In the genomic region with DNA sequence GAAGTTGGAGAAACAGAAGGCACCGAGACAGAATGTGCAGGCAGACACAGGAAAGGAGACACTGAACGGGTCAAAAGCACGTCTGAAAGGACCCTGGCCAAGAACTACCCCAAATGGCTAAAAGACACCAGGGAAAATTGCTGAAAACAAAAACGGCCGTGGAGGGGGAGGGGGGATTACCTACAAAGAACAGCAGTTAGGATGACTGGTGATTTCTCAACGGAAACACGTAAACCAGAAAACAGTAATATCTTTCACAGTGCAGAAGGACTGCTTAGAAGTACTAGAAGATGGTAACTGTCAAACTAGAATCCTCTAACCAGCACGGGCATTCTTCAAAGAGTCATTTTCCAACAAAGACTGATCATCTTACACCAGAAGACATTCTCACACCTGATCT, we compare ENCODE assay signal across 15 cellular contexts.
A peak's percentile ranks its signal among the peaks of the same experiment; 100 is the strongest.
DNase-seq lines count a peak whose midpoint lies in the region; ATAC-seq, FAIRE-seq and TF ChIP-seq lines count a peak whose summit lies in the region.
"Had no signal": no experiment of that assay in that cellular context is flagged by ENCODE, and none has a peak within 500 bp of the region (broad histone marks: within the 10 kb centered on the region; RNA-seq: fewer than 3 reads in every experiment).

No MANE protein-coding gene starts in this region.

- intact Hi-C loops in testis (cut with DNase I; ENCODE audit: low total_unique reads), result no loop called here

- dilution Hi-C loops in keratinocyte (cut with MboI; ENCODE audit: extremely low pct_ligation_motif_present, low sequenced_read_pairs), result no loop called here

- H3K27ac ChIP-seq in keratinocyte (ENCODE audit: control insufficient read depth, insufficient read depth, low read length) (no peak overlapping the region), testis (no peak overlapping the region)

- peaks cover 10% of the 10 kb centered on the region for H3K36me3 Mint-ChIP-seq in activated T-cell treated with anti-CD3 and anti-CD28 coated beads, Interleukin-2, amount 50 U/mL, for 4 hours (ENCODE audit: insufficient read depth)
- peaks cover 53% of the 10 kb centered on the region for H3K36me3 Mint-ChIP-seq in T-helper 2 cell treated with Interferon-gamma antibody and Interleukin-4, amounts not matched to agents 5 μg/mL and 100 μg/mL, for 36 hours (ENCODE audit: low read depth)
- H3K36me3 Mint-ChIP-seq in WTC11, result peaks cover 19% of the 10 kb centered on the region

- H2AFZ ChIP-seq in keratinocyte (ENCODE audit: control insufficient read depth, low read length), result no peak overlapping the region

- H3K79me2 ChIP-seq in keratinocyte (ENCODE audit: control insufficient read depth, insufficient read depth, low read length), result peaks cover 1% of the 10 kb centered on the region

- 94 to 95% methylated on average over 8 of the region's 8 CpGs for WGBS in testis, 2 donors

- TF ChIP-seq CTCF in keratinocyte (optimal IDR thresholded peaks at IDR 0.05 in 1 of 3, IDR thresholded peaks at IDR 0.05 in 1 of 3, conservative IDR thresholded peaks at IDR 0.05 in 1 of 3; ENCODE audit: extremely low read depth in 1 of 3, insufficient read depth in 2 of 3, low read length in 3 of 3), result no peak
- no peak for TF ChIP-seq CTCF in testis (IDR thresholded peaks at IDR 0.05)
- TF ChIP-seq CTCF in WTC11 (IDR thresholded peaks at IDR 0.05), result no peak

- H3K36me3 ChIP-seq in keratinocyte (ENCODE audit: control insufficient read depth in 2 of 2, extremely low read depth in 1 of 2, insufficient read depth in 2 of 2, low read length in 2 of 2), result no peaks in the 10 kb centered on the region
- no peaks in the 10 kb centered on the region for H3K36me3 ChIP-seq in testis (ENCODE audit: low read depth, missing control alignments)
- H3K36me3 ChIP-seq: upper lobe of right lung had no signal

- CTCF ChIA-PET in WTC11 (lab: Charles Lee), result no interaction called here

- ATAC-seq in activated T-cell treated with anti-CD3 and anti-CD28 coated beads, Interleukin-2, amount 50 U/mL, for 4 hours, result peak; percentile 42 to 68
- no peak for ATAC-seq in WTC11

- FAIRE-seq in keratinocyte (lab: Jason Lieb, UNC) (peak; percentile 17), frontal cortex (lab: Jason Lieb, UNC) (no peak)

- no peaks in the 10 kb centered on the region for H3K9me3 ChIP-seq in keratinocyte (ENCODE audit: control insufficient read depth, low read depth, low read length)
- H3K9me3 ChIP-seq in testis, result no peaks in the 10 kb centered on the region
- H3K9me3 ChIP-seq: upper lobe of right lung had no signal

- H4K20me1 ChIP-seq in keratinocyte (ENCODE audit: control insufficient read depth, extremely low read depth, insufficient read depth, low read length), result no peaks in the 10 kb centered on the region

- peak overlapping the region; percentile 95 for H3K27ac Mint-ChIP-seq in T-helper 2 cell treated with Interferon-gamma antibody and Interleukin-4, amounts not matched to agents 5 μg/mL and 100 μg/mL, for 36 hours
- H3K27ac Mint-ChIP-seq in WTC11, result no peak overlapping the region
- H3K27ac Mint-ChIP-seq: activated B cell treated with CpG ODN at 0.5 μM for 24 hours had no signal

- H3K9me1 ChIP-seq in keratinocyte (ENCODE audit: control insufficient read depth, extremely low read depth, insufficient read depth, low read length), result no peaks in the 10 kb centered on the region

- H3K4me1 ChIP-seq in keratinocyte (ENCODE audit: control insufficient read depth, extremely low read depth, insufficient read depth, low read length) (peaks cover 7% of the 10 kb centered on the region), testis (peaks cover 7% of the 10 kb centered on the region)

- H3K27me3 ChIP-seq in keratinocyte (ENCODE audit: control insufficient read depth, extremely low read depth, insufficient read depth, low read length) (no peaks in the 10 kb centered on the region), testis (no peaks in the 10 kb centered on the region)
- H3K27me3 ChIP-seq: upper lobe of right lung had no signal

- no peak for TF ChIP-seq POLR2A in testis (IDR thresholded peaks at IDR 0.05)

- H3K27me3 Mint-ChIP-seq in activated T-cell treated with anti-CD3 and anti-CD28 coated beads, Interleukin-2, amount 50 U/mL, for 4 hours (ENCODE audit: low read depth), result no peaks in the 10 kb centered on the region
- H3K27me3 Mint-ChIP-seq in T-helper 2 cell treated with Interferon-gamma antibody and Interleukin-4, amounts not matched to agents 5 μg/mL and 100 μg/mL, for 36 hours (ENCODE audit: low read depth), result no peaks in the 10 kb centered on the region
- H3K27me3 Mint-ChIP-seq in WTC11 (ENCODE audit: low read depth), result no peaks in the 10 kb centered on the region

- peaks cover 91% of the 10 kb centered on the region for H3K4me1 Mint-ChIP-seq in activated T-cell treated with anti-CD3 and anti-CD28 coated beads, Interleukin-2, amount 50 U/mL, for 4 hours (ENCODE audit: low read depth)
- peaks cover 72% of the 10 kb centered on the region for H3K4me1 Mint-ChIP-seq in T-helper 2 cell treated with Interferon-gamma antibody and Interleukin-4, amounts not matched to agents 5 μg/mL and 100 μg/mL, for 36 hours (ENCODE audit: low read depth)
- peaks cover 34% of the 10 kb centered on the region for H3K4me1 Mint-ChIP-seq in WTC11

- POLR2A ChIA-PET in WTC11 (lab: Charles Lee), result no interaction called here

- no peak for DNase-seq in activated T-cell treated with anti-CD3 and anti-CD28 coated beads, Interleukin-2, amount 50 U/mL, for 4 hours
- no peak for DNase-seq in activated T-cell treated with anti-CD3 and anti-CD28 coated beads, Interleukin-2, amount 50 U/mL, for 48 hours
- DNase-seq in T-helper 2 cell treated with Interferon-gamma antibody and Interleukin-4, amounts not matched to agents 5 μg/mL and 100 μg/mL, for 36 hours (ENCODE audit: low spot score), result no peak
- no peak for DNase-seq in keratinocyte (ENCODE audit: low read depth, low spot score)
- peak; percentile 10 for DNase-seq in testis
- DNase-seq in WTC11 (ENCODE audit: low spot score), result no peak
- no peak for DNase-seq in frontal cortex (ENCODE audit: low spot score in 2 of 2)
- DNase-seq in C1 segment of cervical spinal cord (lab: John Stamatoyannopoulos, UW), result no peak
- DNase-seq: activated B cell treated with CpG ODN at 0.5 μM for 24 hours; activated gamma-delta T cell treated with Interleukin-2 at 50 U/mL for 16 hours; NCI-H1694; stimulated activated CD4-positive, alpha-beta T cell treated with anti-CD3 and anti-CD28 coated beads, Interleukin-12 subunit alpha, Interleukin-12 subunit beta, amount 100 ng/mL, for 4 hours; upper lobe of right lung had no signal

- H3K4me3 ChIP-seq in keratinocyte (ENCODE audit: control insufficient read depth in 2 of 3, extremely low read depth in 1 of 3, insufficient read depth in 2 of 3, low read depth in 1 of 3, low read length in 3 of 3) (no peak overlapping the region), testis (no peak overlapping the region)
- H3K4me3 ChIP-seq: lung, SK-N-MC, upper lobe of right lung had no signal

- peaks cover 10% of the 10 kb centered on the region for H3K9me3 Mint-ChIP-seq in activated T-cell treated with anti-CD3 and anti-CD28 coated beads, Interleukin-2, amount 50 U/mL, for 4 hours
- peaks cover 9% of the 10 kb centered on the region for H3K9me3 Mint-ChIP-seq in T-helper 2 cell treated with Interferon-gamma antibody and Interleukin-4, amounts not matched to agents 5 μg/mL and 100 μg/mL, for 36 hours
- H3K9me3 Mint-ChIP-seq in WTC11, result peaks cover 21% of the 10 kb centered on the region

- no peak overlapping the region for H3K4me2 ChIP-seq in keratinocyte (ENCODE audit: control insufficient read depth, extremely low read depth, insufficient read depth, low read depth, low read length)

- H3K9ac ChIP-seq in keratinocyte (ENCODE audit: control insufficient read depth, extremely low read depth, insufficient read depth, low read length), result no peak overlapping the region

- peak overlapping the region; percentile 6 for H3K4me3 Mint-ChIP-seq in activated T-cell treated with anti-CD3 and anti-CD28 coated beads, Interleukin-2, amount 50 U/mL, for 4 hours
- H3K4me3 Mint-ChIP-seq in T-helper 2 cell treated with Interferon-gamma antibody and Interleukin-4, amounts not matched to agents 5 μg/mL and 100 μg/mL, for 36 hours, result peak overlapping the region; percentile 86
- no peak overlapping the region for H3K4me3 Mint-ChIP-seq in WTC11
- H3K4me3 Mint-ChIP-seq: activated B cell treated with CpG ODN at 0.5 μM for 24 hours had no signal

TF ChIP-seq in WTC11, 78 proteins besides CTCF, POLR2A, EP300 and RAD21 (continues in another document):
- no peak for TF ChIP-seq ESRRA (CRISPR knock-in tag; IDR thresholded peaks at IDR 0.05; ENCODE audit: borderline replicate concordance)
- no peak for TF ChIP-seq NR2C2 (CRISPR knock-in tag; IDR thresholded peaks at IDR 0.05)
- TF ChIP-seq EMX1 (CRISPR knock-in tag; IDR thresholded peaks at IDR 0.05), result no peak
- TF ChIP-seq, protein P1, sequence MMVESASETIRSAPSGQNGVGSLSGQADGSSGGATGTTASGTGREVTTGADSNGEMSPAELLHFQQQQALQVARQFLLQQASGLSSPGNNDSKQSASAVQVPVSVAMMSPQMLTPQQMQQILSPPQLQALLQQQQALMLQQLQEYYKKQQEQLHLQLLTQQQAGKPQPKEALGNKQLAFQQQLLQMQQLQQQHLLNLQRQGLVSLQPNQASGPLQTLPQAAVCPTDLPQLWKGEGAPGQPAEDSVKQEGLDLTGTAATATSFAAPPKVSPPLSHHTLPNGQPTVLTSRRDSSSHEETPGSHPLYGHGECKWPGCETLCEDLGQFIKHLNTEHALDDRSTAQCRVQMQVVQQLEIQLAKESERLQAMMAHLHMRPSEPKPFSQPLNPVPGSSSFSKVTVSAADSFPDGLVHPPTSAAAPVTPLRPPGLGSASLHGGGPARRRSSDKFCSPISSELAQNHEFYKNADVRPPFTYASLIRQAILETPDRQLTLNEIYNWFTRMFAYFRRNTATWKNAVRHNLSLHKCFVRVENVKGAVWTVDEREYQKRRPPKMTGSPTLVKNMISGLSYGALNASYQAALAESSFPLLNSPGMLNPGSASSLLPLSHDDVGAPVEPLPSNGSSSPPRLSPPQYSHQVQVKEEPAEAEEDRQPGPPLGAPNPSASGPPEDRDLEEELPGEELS (CRISPR knock-in tag; IDR thresholded peaks at IDR 0.05), result no peak
- TF ChIP-seq NR1H2 (CRISPR knock-in tag; IDR thresholded peaks at IDR 0.05), result no peak
- TF ChIP-seq, protein P2, sequence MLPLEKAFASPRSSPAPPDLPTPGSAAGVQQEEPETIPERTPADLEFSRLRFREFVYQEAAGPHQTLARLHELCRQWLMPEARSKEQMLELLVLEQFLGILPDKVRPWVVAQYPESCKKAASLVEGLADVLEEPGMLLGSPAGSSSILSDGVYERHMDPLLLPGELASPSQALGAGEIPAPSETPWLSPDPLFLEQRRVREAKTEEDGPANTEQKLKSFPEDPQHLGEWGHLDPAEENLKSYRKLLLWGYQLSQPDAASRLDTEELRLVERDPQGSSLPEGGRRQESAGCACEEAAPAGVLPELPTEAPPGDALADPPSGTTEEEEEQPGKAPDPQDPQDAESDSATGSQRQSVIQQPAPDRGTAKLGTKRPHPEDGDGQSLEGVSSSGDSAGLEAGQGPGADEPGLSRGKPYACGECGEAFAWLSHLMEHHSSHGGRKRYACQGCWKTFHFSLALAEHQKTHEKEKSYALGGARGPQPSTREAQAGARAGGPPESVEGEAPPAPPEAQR (CRISPR knock-in tag; IDR thresholded peaks at IDR 0.05), result no peak
